Comparison of ENCODE assay signal across 10 cellular contexts in the genomic region with DNA sequence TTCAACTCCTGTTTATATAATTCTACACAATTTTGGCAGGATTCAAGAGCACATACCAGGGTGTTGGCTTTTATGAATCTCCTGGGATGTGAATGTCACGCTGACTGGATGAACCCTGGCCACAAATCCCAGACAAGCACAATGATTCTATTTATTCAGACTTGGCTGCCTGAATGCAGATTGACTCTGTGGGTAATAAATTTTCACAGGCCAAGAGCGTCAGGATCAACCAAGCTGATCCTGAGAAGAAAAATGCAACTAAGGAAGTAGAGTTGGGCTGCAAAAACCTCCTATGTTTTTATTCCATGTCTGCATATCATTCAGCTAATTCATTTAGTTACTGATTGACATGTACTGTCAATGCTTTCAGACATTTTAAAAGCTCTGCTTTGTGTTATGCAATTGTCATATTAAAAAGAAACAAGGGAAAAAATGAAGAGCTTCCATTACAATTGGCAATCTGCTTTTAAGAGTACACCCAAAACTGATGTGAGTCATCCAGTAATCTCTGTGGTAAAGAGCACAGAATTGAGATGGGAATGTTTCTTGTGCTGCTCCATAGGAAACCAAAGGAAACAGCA.
DNase-seq lines count a peak whose midpoint lies in the region; ATAC-seq, FAIRE-seq and TF ChIP-seq lines count a peak whose summit lies in the region.
"Had no signal": no experiment of that assay in that cellular context is flagged by ENCODE, and none has a peak within 500 bp of the region (broad histone marks: within the 10 kb centered on the region; RNA-seq: fewer than 3 reads in every experiment).

No MANE protein-coding gene starts in this region.

- no peak for FAIRE-seq in bronchial epithelial cell (lab: Jason Lieb, UNC)

- H3K4me3 ChIP-seq in AG04449 (ENCODE audit: low read depth, low read length) = no peak overlapping the region
- no peak overlapping the region for H3K4me3 ChIP-seq in bronchial epithelial cell (ENCODE audit: low read depth, low read length)
- no peak overlapping the region for H3K4me3 ChIP-seq in CD4-positive, alpha-beta memory T cell (ENCODE audit: low read length in 2 of 2)

- no peaks in the 10 kb centered on the region for H3K36me3 ChIP-seq in bronchial epithelial cell (ENCODE audit: control insufficient read depth, insufficient read depth, low read length)
- no peaks in the 10 kb centered on the region for H3K36me3 ChIP-seq in CD4-positive, alpha-beta memory T cell (ENCODE audit: insufficient read depth, low read length)

- intact Hi-C loops in CD4-positive, alpha-beta memory T cell (cut with micrococcal nuclease) = no loop called here

- no peak overlapping the region for H3K27ac ChIP-seq in CD4-positive, alpha-beta memory T cell (ENCODE audit: low read depth, low read length)

- CTCF ChIA-PET in AG04449 (lab: Yijun Ruan, JAX) = interaction anchor here (1.0 kb wide), 1 partner anchor 103 kb away, joined by 3 read pairs; no protein-coding TSS in a partner anchor
- CTCF ChIA-PET in CD4-positive, alpha-beta memory T cell (lab: Charles Lee; ENCODE audit: partially characterized antibody) = no interaction called here

- TF ChIP-seq EP300 in Ishikawa (IDR thresholded peaks at IDR 0.05; ENCODE audit: borderline replicate concordance) = peak; percentile 99

- H3K36me3 Mint-ChIP-seq in CD4-positive, alpha-beta memory T cell = no peaks in the 10 kb centered on the region

- H3K4me1 Mint-ChIP-seq in CD4-positive, alpha-beta memory T cell = no peaks in the 10 kb centered on the region

- no peaks in the 10 kb centered on the region for H3K4me1 ChIP-seq in CD4-positive, alpha-beta memory T cell (ENCODE audit: insufficient read depth, low read length)

- ATAC-seq in left lobe of liver (peak; percentile 66), GM18505 (IDR thresholded peaks at IDR 0.05; ENCODE audit: unreplicated experiment) (no peak), GM21825 (IDR thresholded peaks at IDR 0.05; ENCODE audit: unreplicated experiment) (no peak)

- peak; percentile 95 for DNase-seq in AG04449 (ENCODE audit: low read depth, low spot score)
- DNase-seq in bronchial epithelial cell (ENCODE audit: low read depth) = peak; percentile 10
- no peak for DNase-seq in left lobe of liver (ENCODE audit: low spot score)
- DNase-seq in stimulated activated CD4-positive, alpha-beta T cell treated with anti-CD3 and anti-CD28 coated beads, Interleukin-4, amount 100 ng/mL, for 1 hour = no peak
- no peak for DNase-seq in CD4-positive, alpha-beta memory T cell
- DNase-seq: COR-L47; stimulated activated CD4-positive, alpha-beta T cell treated with anti-CD3 and anti-CD28 coated beads, Interleukin-2, amount 100 ng/mL, for 48 hours had no signal

- H3K9me3 Mint-ChIP-seq in CD4-positive, alpha-beta memory T cell = peaks cover 0 to 4% (median under 1%) of the 10 kb centered on the region in 8 donors

- peaks cover 2 to 7% of the 10 kb centered on the region in 2 donors for H3K27me3 Mint-ChIP-seq in CD4-positive, alpha-beta memory T cell

- H3K27me3 ChIP-seq in bronchial epithelial cell (ENCODE audit: control insufficient read depth, insufficient read depth, low read length) = no peaks in the 10 kb centered on the region
- H3K27me3 ChIP-seq in CD4-positive, alpha-beta memory T cell (ENCODE audit: insufficient read depth, low read length) = no peaks in the 10 kb centered on the region

- no peak overlapping the region for H3K4me3 Mint-ChIP-seq in CD4-positive, alpha-beta memory T cell

- TF ChIP-seq CTCF in AG04449 (IDR thresholded peaks at IDR 0.05; ENCODE audit: insufficient read depth, low read length, missing control alignments) = no peak
- TF ChIP-seq CTCF in bronchial epithelial cell (IDR thresholded peaks at IDR 0.05; ENCODE audit: insufficient read depth, low read length, severe bottlenecking) = no peak

- 0 out of 2 replicates have a peak, but pooled peaks have one; percentile 15 for TF ChIP-seq RAD21 in Ishikawa (IDR thresholded peaks at IDR 0.05; ENCODE audit: low read depth)

- H3K9me3 ChIP-seq in CD4-positive, alpha-beta memory T cell (ENCODE audit: control insufficient read depth in 1 of 2, low read length in 2 of 2) = no peaks in the 10 kb centered on the region

- TF ChIP-seq POLR2A in GM18505 (IDR thresholded peaks at IDR 0.05; ENCODE audit: borderline replicate concordance, extremely low read depth, insufficient read depth, insufficient read length) = no peak

- POLR2A ChIA-PET in AG04449 (lab: Yijun Ruan, JAX) = interaction anchor here (0.5 to 1.5 kb wide), 5 partner anchors 18 to 716 kb away, joined by 3 to 12 read pairs (median 3); no protein-coding TSS in a partner anchor
- POLR2A ChIA-PET in CD4-positive, alpha-beta memory T cell (lab: Charles Lee; ENCODE audit: partially characterized antibody) = no interaction called here

- H3K27ac Mint-ChIP-seq in CD4-positive, alpha-beta memory T cell = no peak overlapping the region

TF ChIP-seq in Ishikawa, 13 proteins besides CTCF, POLR2A, EP300 and RAD21:
- TF ChIP-seq NFIC (IDR thresholded peaks at IDR 0.05) (peak; percentile 98), CREB1 (IDR thresholded peaks at IDR 0.05; ENCODE audit: low read depth) (no peak), YY1 (IDR thresholded peaks at IDR 0.05; ENCODE audit: low read depth) (no peak), REST (IDR thresholded peaks at IDR 0.05; ENCODE audit: low read depth) (peak; percentile 26; the same call in 1 of the 2 replicates), TAF1 (IDR thresholded peaks at IDR 0.05; ENCODE audit: low read depth) (no peak), FOXM1 (IDR thresholded peaks at IDR 0.05; ENCODE audit: borderline replicate concordance, low read depth) (peak; percentile 96), CEBPB (IDR thresholded peaks at IDR 0.05) (peak; percentile 20; the same call in 1 of the 2 replicates), TCF12 (IDR thresholded peaks at IDR 0.05; ENCODE audit: low read depth) (peak; percentile 98), TEAD4 (IDR thresholded peaks at IDR 0.05) (peak; percentile 94)
- TF ChIP-seq, protein P1, sequence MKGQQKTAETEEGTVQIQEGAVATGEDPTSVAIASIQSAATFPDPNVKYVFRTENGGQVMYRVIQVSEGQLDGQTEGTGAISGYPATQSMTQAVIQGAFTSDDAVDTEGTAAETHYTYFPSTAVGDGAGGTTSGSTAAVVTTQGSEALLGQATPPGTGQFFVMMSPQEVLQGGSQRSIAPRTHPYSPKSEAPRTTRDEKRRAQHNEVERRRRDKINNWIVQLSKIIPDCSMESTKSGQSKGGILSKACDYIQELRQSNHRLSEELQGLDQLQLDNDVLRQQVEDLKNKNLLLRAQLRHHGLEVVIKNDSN (IDR thresholded peaks at IDR 0.05) = no peak
- TF ChIP-seq, protein P2, sequence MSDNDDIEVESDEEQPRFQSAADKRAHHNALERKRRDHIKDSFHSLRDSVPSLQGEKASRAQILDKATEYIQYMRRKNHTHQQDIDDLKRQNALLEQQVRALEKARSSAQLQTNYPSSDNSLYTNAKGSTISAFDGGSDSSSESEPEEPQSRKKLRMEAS (IDR thresholded peaks at IDR 0.05) = peak; percentile 61; the same call in 1 of the 2 replicates

Comparison
In these comparisons a context has a peak if more than half of its experiments do, and no peak if none do; other contexts are left out.
1. DNase-seq: peak in AG04449 (single experiment) and bronchial epithelial cell (single experiment); none in left lobe of liver (single experiment), stimulated activated CD4-positive, alpha-beta T cell treated with anti-CD3 and anti-CD28 coated beads, Interleukin-4, amount 100 ng/mL, for 1 hour (single experiment) and CD4-positive, alpha-beta memory T cell (0 of 5).